ENCODE assay signal across 8 cellular contexts in the genomic region with DNA sequence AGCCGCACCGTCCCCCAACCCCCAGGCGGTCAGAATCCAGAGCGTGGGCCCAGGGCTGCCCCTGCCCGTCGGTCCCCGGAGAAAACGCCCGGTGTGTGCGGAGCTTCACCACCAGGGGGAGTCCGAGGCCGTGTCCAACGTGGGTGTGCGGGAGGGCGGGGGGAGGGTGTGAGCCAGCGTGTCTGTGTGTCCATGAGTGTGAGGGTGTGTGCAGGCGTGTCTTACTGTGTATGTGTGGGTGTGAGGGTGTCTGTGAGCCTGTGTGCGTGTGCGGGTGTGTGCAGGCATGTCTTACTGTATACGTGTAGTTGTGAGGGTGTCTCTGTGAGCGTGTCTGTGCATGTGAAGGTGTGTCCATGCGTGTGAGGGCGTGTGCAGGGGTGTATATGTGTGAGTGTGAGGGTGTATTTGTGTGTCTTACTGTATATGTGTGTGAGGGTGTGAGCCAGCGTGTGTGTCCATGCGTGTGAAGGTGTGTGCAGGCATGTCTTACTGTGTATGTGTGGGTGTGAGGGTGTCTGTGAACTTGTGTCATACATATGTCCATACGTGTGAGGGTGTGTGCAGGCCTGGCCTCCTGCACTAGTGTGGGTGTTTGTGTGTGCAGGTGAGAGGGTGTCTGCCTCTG. TPM values are rescaled to one million over a fixed set of nuclear protein-coding genes. Genes with fewer than 3 reads are reported as not detected.
DNase-seq lines count a peak whose midpoint lies in the region; ATAC-seq and TF ChIP-seq lines count a peak whose summit lies in the region.

No MANE protein-coding gene starts in this region.

- DNase-seq in CD4-positive, alpha-beta T cell, result peak; percentile 70 to 87 (median 79)
- DNase-seq in HPDE6-E6E7 (ENCODE audit: extremely low spot score) (peak; percentile 83), RPMI7951 (ENCODE audit: low read depth) (peak; percentile 64), fibroblast of pulmonary artery (ENCODE audit: low read depth) (peak; percentile 54), neuronal stem cell (ENCODE audit: low spot score) (no peak), stromal cell of bone marrow (ENCODE audit: low read depth) (peak; percentile 19)

- CTCF ChIA-PET in CD4-positive, alpha-beta T cell (lab: Charles Lee), result interaction anchor here (0.6 to 2.1 kb wide), 12 partner anchors 14 to 364 kb away, joined by 3 to 20 read pairs (median 4); a partner anchor contains a TSS

- no peak overlapping the region for H3K27ac Mint-ChIP-seq in CD4-positive, alpha-beta T cell
- H3K27ac Mint-ChIP-seq in activated T-helper 17 cell treated with anti-CD3 and anti-CD28 coated beads, Interleukin-2, amount 50 U/mL, for 72 hours, result peak overlapping the region; percentile 88

- POLR2A ChIA-PET in CD4-positive, alpha-beta T cell (lab: Charles Lee), result interaction anchor here (1.4 kb wide), 1 partner anchor 308 kb away, joined by 3 read pairs; no protein-coding TSS in a partner anchor

- H3K27ac ChIP-seq in CD4-positive, alpha-beta T cell (ENCODE audit: low read depth, low read length), result no peak overlapping the region
- no peak overlapping the region for H3K27ac ChIP-seq in neuronal stem cell (replicated peaks; ENCODE audit: low read length)

- H3K23ac ChIP-seq in neuronal stem cell (ENCODE audit: low read depth, low read length, poor library complexity), result peak overlapping the region; percentile 50

- peak overlapping the region; percentile 76 for H2AK5ac ChIP-seq in neuronal stem cell (ENCODE audit: low read depth, low read length)

- no peaks in the 10 kb centered on the region for H3K9me3 Mint-ChIP-seq in CD4-positive, alpha-beta T cell
- no peaks in the 10 kb centered on the region for H3K9me3 Mint-ChIP-seq in activated T-helper 17 cell treated with anti-CD3 and anti-CD28 coated beads, Interleukin-2, amount 50 U/mL, for 72 hours

- no peak overlapping the region for H4K91ac ChIP-seq in neuronal stem cell (ENCODE audit: low read depth, low read length, poor library complexity)

- no peak overlapping the region for H2AFZ ChIP-seq in neuronal stem cell (ENCODE audit: low read length)

- peak; percentile 71 for TF ChIP-seq CTCF in CD4-positive, alpha-beta T cell (IDR thresholded peaks at IDR 0.05)
- TF ChIP-seq CTCF in fibroblast of pulmonary artery (IDR thresholded peaks at IDR 0.05; ENCODE audit: low read length, missing control alignments), result peak; percentile 77

- peak; percentile 72 for ATAC-seq in CD4-positive, alpha-beta T cell (ENCODE audit: poor library complexity)
- ATAC-seq in activated T-helper 17 cell treated with anti-CD3 and anti-CD28 coated beads, Interleukin-2, amount 50 U/mL, for 72 hours (replicated peaks), result peak; percentile 23
- no peak for ATAC-seq in HG02973 (IDR thresholded peaks at IDR 0.05; ENCODE audit: unreplicated experiment)

- WGBS in neuronal stem cell (ENCODE audit: extremely low coverage in 2 of 2, insufficient read length in 2 of 2, insufficient replicate concordance in 1 of 2), 2 donors, result no CpG with 5 or more reads among the region's 26 CpGs

- H3K4me3 ChIP-seq in fibroblast of pulmonary artery (replicated peaks; ENCODE audit: low read depth, low read length) (no peak overlapping the region), neuronal stem cell (ENCODE audit: low read length in 2 of 2) (peak overlapping the region in 1 of 2 donors; percentile 59)

- peak overlapping the region; percentile 49 for H2BK15ac ChIP-seq in neuronal stem cell (ENCODE audit: low read length)

- peak overlapping the region; percentile 83 for H3K9ac ChIP-seq in neuronal stem cell (ENCODE audit: low read depth, low read length, poor library complexity)

- H3K14ac ChIP-seq in neuronal stem cell (ENCODE audit: low read length), result peak overlapping the region; percentile 85

- peak overlapping the region; percentile 60 for H3K18ac ChIP-seq in neuronal stem cell (ENCODE audit: low read length)

- no peak overlapping the region for H3K4ac ChIP-seq in neuronal stem cell (ENCODE audit: low read length)

- no peak overlapping the region for H2BK120ac ChIP-seq in neuronal stem cell (ENCODE audit: low read depth, low read length)

- no peak overlapping the region for H3K4me2 ChIP-seq in neuronal stem cell (ENCODE audit: insufficient read depth, low read length, poor library complexity, severe bottlenecking)

- H3K36me3 ChIP-seq in neuronal stem cell (replicated peaks in 1 of 2; ENCODE audit: control insufficient read depth in 2 of 2, insufficient read depth in 2 of 2, low read length in 2 of 2), result no peaks in the 10 kb centered on the region

- H4K8ac ChIP-seq in neuronal stem cell (ENCODE audit: low read depth, low read length), result no peak overlapping the region

- intact Hi-C loops in CD4-positive, alpha-beta T cell (cut with DNase I, micrococcal nuclease), result loop anchor here (1.0 to 5.0 kb wide), 5 partner anchors 116 to 308 kb away; no protein-coding TSS in a partner anchor

- H3K27me3 Mint-ChIP-seq in CD4-positive, alpha-beta T cell, result no peaks in the 10 kb centered on the region
- H3K27me3 Mint-ChIP-seq in activated T-helper 17 cell treated with anti-CD3 and anti-CD28 coated beads, Interleukin-2, amount 50 U/mL, for 72 hours, result no peaks in the 10 kb centered on the region

- H2BK12ac ChIP-seq in neuronal stem cell (ENCODE audit: low read length), result peak overlapping the region; percentile 90

- H3K27me3 ChIP-seq in CD4-positive, alpha-beta T cell (ENCODE audit: control insufficient read depth, insufficient read depth, low read length), result peaks cover 4% of the 10 kb centered on the region
- H3K27me3 ChIP-seq in neuronal stem cell (ENCODE audit: control insufficient read depth in 3 of 3, insufficient read depth in 3 of 3, low read depth in 1 of 3, low read length in 3 of 3), result peaks cover 0 to 7% (median 3%) of the 10 kb centered on the region in 3 experiments

- peaks cover 0 to 9% of the 10 kb centered on the region in 2 donors for H3K4me1 ChIP-seq in neuronal stem cell (ENCODE audit: control insufficient read depth in 2 of 2, insufficient read depth in 1 of 2, low read depth in 1 of 2, low read length in 2 of 2)

- H3K79me1 ChIP-seq in neuronal stem cell (ENCODE audit: low read depth, low read length), result peaks cover 4% of the 10 kb centered on the region

- H3K4me1 Mint-ChIP-seq in CD4-positive, alpha-beta T cell (ENCODE audit: low read depth), result peaks cover 12% of the 10 kb centered on the region
- H3K4me1 Mint-ChIP-seq in activated T-helper 17 cell treated with anti-CD3 and anti-CD28 coated beads, Interleukin-2, amount 50 U/mL, for 72 hours, result peaks cover 21% of the 10 kb centered on the region

- H3K36me3 Mint-ChIP-seq in CD4-positive, alpha-beta T cell (ENCODE audit: low read depth), result no peaks in the 10 kb centered on the region
- no peaks in the 10 kb centered on the region for H3K36me3 Mint-ChIP-seq in activated T-helper 17 cell treated with anti-CD3 and anti-CD28 coated beads, Interleukin-2, amount 50 U/mL, for 72 hours (ENCODE audit: low read depth)

- no peaks in the 10 kb centered on the region for H3K9me3 ChIP-seq in CD4-positive, alpha-beta T cell (ENCODE audit: control insufficient read depth, low read length)
- H3K9me3 ChIP-seq in neuronal stem cell (replicated peaks in 1 of 2; ENCODE audit: control insufficient read depth in 2 of 2, insufficient read depth in 1 of 2, low read depth in 1 of 2, low read length in 2 of 2), result peaks cover 0 to 5% of the 10 kb centered on the region in 2 donors

- peak overlapping the region; percentile 3 for H2BK5ac ChIP-seq in neuronal stem cell (ENCODE audit: low read length)

- no peak overlapping the region for H3K4me3 Mint-ChIP-seq in CD4-positive, alpha-beta T cell
- peak overlapping the region; percentile 4 for H3K4me3 Mint-ChIP-seq in activated T-helper 17 cell treated with anti-CD3 and anti-CD28 coated beads, Interleukin-2, amount 50 U/mL, for 72 hours

RNA-seq across cellular contexts. Expression of a gene that starts 24.6 kb away (rescaled TPM):
- not detected for total RNA-seq in CD4-positive, alpha-beta T cell
- total RNA-seq in RPMI7951 (2014; rRNA removed; shearing (Covaris generic)), result not detected in 2 replicates
- not detected for total RNA-seq in activated T-helper 17 cell treated with anti-CD3 and anti-CD28 coated beads, Interleukin-2, amount 50 U/mL, for 72 hours
- 0.08 TPM for polyA plus RNA-seq in neuronal stem cell (2013, experiment 1 of 2)
- 0.11 TPM for polyA plus RNA-seq in neuronal stem cell (2013, experiment 2 of 2)
